35 cellular contexts compared by ENCODE assay signal in the genomic region with DNA sequence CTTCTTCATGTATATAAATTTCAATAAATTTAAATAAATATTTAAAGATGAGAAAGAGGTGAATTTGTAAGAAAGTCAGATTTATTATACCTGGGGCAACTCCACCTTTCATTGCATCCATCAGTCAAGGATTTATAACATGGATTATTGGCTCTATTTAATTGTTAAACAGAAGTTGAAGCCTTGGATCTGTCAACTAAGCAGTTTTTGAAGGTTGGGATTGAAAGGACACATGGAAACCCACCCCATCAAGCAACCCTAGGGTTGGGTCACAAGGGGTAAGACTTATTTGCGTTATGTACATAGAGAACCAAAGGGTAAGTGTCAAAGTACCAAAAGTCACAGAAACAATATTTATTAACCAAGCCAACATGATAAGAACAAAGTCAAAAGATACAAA.
"Had no signal": no experiment of that assay in that cellular context is flagged by ENCODE, and none has a peak within 500 bp of the region (broad histone marks: within the 10 kb centered on the region; RNA-seq: fewer than 3 reads in every experiment).

No MANE protein-coding gene starts in this region.

- H3K4me3 ChIP-seq: MG63 had no signal

- H3K36me3 ChIP-seq: MG63 had no signal

- H3K27me3 ChIP-seq: MG63 had no signal

- DNase-seq: Kasumi-1, MG63, MM.1S, MV-4-11, NCI-H1048, NCI-H1092, NCI-H1092 treated with DMSO at 0.1 percent for 48 hours, NCI-H1105, NCI-H1105 treated with DMSO at 0.1 percent for 48 hours, NCI-H1417, NCI-H1417 treated with DMSO at 0.1 percent for 48 hours, NCI-H1436, NCI-H1436 treated with DMSO at 0.1 percent for 48 hours, NCI-H146, NCI-H1694, NCI-H1694 treated with DMSO at 0.1 percent for 48 hours, NCI-H187, NCI-H187 treated with DMSO at 0.1 percent for 48 hours, NCI-H1930, NCI-H2029, NCI-H2029 treated with DMSO at 0.1 percent for 48 hours, NCI-H2081, NCI-H2081 treated with DMSO at 0.1 percent for 48 hours, NCI-H2107, NCI-H2171, NCI-H2171 treated with DMSO at 0.1 percent for 48 hours, NCI-H2227 treated with DMSO at 0.1 percent for 48 hours, NCI-H226, NCI-H345, NCI-H446, NCI-H446 treated with DMSO at 0.1 percent for 48 hours, NCI-H510A, NCI-H510A treated with DMSO at 0.1 percent for 48 hours, NCI-H524, NCI-H524 treated with DMSO at 0.1 percent for 48 hours had no signal

- H3K9me3 ChIP-seq: MG63 had no signal
